11 cellular contexts compared by ENCODE assay signal in the genomic region with DNA sequence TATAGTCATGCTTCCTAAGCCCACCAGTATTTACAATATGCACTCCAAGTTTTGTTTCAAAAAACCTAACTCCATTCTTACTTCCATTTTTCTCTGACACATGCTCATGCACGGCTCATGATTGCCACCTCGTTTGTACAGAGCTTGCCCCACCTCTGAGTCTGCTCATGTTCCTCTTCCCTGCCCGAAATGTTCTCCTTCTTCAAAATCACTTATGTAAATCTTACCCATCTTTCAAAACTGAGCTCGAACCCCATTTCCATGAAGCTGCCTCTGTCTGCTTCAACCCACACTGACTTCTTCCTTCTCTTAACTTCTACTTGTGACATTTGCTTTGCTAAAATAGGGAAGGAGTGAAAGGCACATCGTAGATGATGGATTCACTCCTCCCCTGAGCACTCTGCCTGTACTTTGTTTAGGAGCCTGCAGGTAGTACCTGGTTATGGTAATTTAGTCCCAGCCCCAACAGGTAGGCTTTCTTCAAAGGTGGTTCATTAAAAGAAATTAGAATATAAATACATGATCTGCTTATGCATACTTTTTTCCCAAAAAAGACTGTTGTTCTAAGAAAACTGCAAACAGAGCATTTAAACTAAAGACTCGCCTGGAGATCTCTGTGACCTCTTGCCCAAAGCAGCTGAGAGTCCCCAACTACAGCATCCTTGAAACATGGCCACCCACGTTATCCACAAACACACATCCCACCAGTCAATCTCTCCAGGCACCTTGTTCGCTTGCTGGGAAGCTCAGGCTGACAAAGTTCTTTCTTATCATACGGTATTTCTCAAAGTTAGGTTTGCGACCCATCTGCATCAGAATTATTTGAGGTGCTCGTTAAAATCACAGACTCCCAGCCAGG.
DNase-seq lines count a peak whose midpoint lies in the region; ATAC-seq and TF ChIP-seq lines count a peak whose summit lies in the region.
"Had no signal": no experiment of that assay in that cellular context is flagged by ENCODE, and none has a peak within 500 bp of the region (broad histone marks: within the 10 kb centered on the region; RNA-seq: fewer than 3 reads in every experiment).

No MANE protein-coding gene starts in this region.

- H3K4me2 ChIP-seq in OCI-LY3 (ENCODE audit: low read length), result peak overlapping the region; percentile 38

- H3K27me3 Mint-ChIP-seq in stimulated activated naive CD8-positive, alpha-beta T cell treated with anti-CD3 and anti-CD28 coated beads, Interleukin-15, amount 100 ng/mL, for 72 hours, result peaks cover 23% of the 10 kb centered on the region

- H3K27me3 ChIP-seq in HUES48 (ENCODE audit: control insufficient read depth, insufficient read depth, low read length) (no peaks in the 10 kb centered on the region), OCI-LY3 (ENCODE audit: low read depth, low read length) (peaks cover 2% of the 10 kb centered on the region; the same call in 1 of the 2 replicates), lower lobe of right lung (ENCODE audit: low read depth) (no peaks in the 10 kb centered on the region)

- H3K4me1 ChIP-seq in HUES48 (ENCODE audit: control insufficient read depth, insufficient read depth, low read length) (peaks cover 28% of the 10 kb centered on the region), OCI-LY3 (ENCODE audit: low read length) (peaks cover 4% of the 10 kb centered on the region; the same call in 1 of the 2 replicates), lower lobe of right lung (no peaks in the 10 kb centered on the region)

- no peak overlapping the region for H3K4me3 Mint-ChIP-seq in stimulated activated naive CD8-positive, alpha-beta T cell treated with anti-CD3 and anti-CD28 coated beads, Interleukin-15, amount 100 ng/mL, for 72 hours
- H3K4me3 Mint-ChIP-seq: CD4-positive, CD25-positive, alpha-beta regulatory T cell had no signal

- H3K9ac ChIP-seq in HUES48 (ENCODE audit: low read depth, low read length) (no peak overlapping the region), OCI-LY3 (ENCODE audit: low read length) (no peak overlapping the region)
- H3K9ac ChIP-seq: GM23248 had no signal

- no peaks in the 10 kb centered on the region for H3K79me2 ChIP-seq in OCI-LY3 (ENCODE audit: low read length)

- no peaks in the 10 kb centered on the region for H3K9me3 Mint-ChIP-seq in stimulated activated naive CD8-positive, alpha-beta T cell treated with anti-CD3 and anti-CD28 coated beads, Interleukin-15, amount 100 ng/mL, for 72 hours
- H3K9me3 Mint-ChIP-seq: H9 had no signal

- TF ChIP-seq CTCF in OCI-LY3 (IDR thresholded peaks at IDR 0.05; ENCODE audit: low read depth, low read length) (no peak), lower lobe of right lung (IDR thresholded peaks at IDR 0.05) (no peak)

- H3K36me3 ChIP-seq in HUES48 (ENCODE audit: control insufficient read depth, insufficient read depth, low read length), result no peaks in the 10 kb centered on the region
- no peaks in the 10 kb centered on the region for H3K36me3 ChIP-seq in OCI-LY3 (replicated peaks; ENCODE audit: low read depth, low read length)
- H3K36me3 ChIP-seq in lower lobe of right lung, result no peaks in the 10 kb centered on the region

- H3K27ac ChIP-seq in HUES48 (ENCODE audit: low read depth, low read length) (peak overlapping the region; percentile 13), OCI-LY3 (ENCODE audit: low read length) (no peak overlapping the region), caudate nucleus (ENCODE audit: low read depth, low read length) (peak overlapping the region; percentile 16), lower lobe of right lung (no peak overlapping the region)
- H3K27ac ChIP-seq: GM23248 had no signal

- intact Hi-C loops in lower lobe of right lung (cut with DNase I), result no loop called here

- H3K9me3 ChIP-seq in HUES48 (ENCODE audit: control insufficient read depth, insufficient read depth, low read length) (no peaks in the 10 kb centered on the region), OCI-LY3 (ENCODE audit: insufficient read depth, low read length) (no peaks in the 10 kb centered on the region), lower lobe of right lung (no peaks in the 10 kb centered on the region)

- H4K20me1 ChIP-seq in OCI-LY3 (ENCODE audit: insufficient read depth, low read length), result no peaks in the 10 kb centered on the region

- ATAC-seq in stimulated activated naive CD8-positive, alpha-beta T cell treated with anti-CD3 and anti-CD28 coated beads, Interleukin-15, amount 100 ng/mL, for 72 hours, result no peak
- no peak for ATAC-seq in GM18520 (IDR thresholded peaks at IDR 0.05; ENCODE audit: unreplicated experiment)
- no peak for ATAC-seq in lower lobe of right lung

- peak in 34 of 61 donors; percentile 3 to 89 (median 21) for DNase-seq in caudate nucleus (lab: John Stamatoyannopoulos, UW)
- DNase-seq in stimulated activated naive CD8-positive, alpha-beta T cell treated with anti-CD3 and anti-CD28 coated beads, Interleukin-15, amount 100 ng/mL, for 72 hours, result no peak
- no peak for DNase-seq in activated CD4-positive, alpha-beta T cell treated with anti-CD3 and anti-CD28 coated beads, Interleukin-2, amount 50 U/mL, for 48 hours
- no peak for DNase-seq in lower lobe of right lung
- DNase-seq: CD4-positive, CD25-positive, alpha-beta regulatory T cell; DMS53; GM23248; H9 had no signal

- H3K27ac Mint-ChIP-seq in stimulated activated naive CD8-positive, alpha-beta T cell treated with anti-CD3 and anti-CD28 coated beads, Interleukin-15, amount 100 ng/mL, for 72 hours, result peak overlapping the region; percentile 23 to 79
- H3K27ac Mint-ChIP-seq: CD4-positive, CD25-positive, alpha-beta regulatory T cell had no signal

- H3K4me3 ChIP-seq in HUES48 (ENCODE audit: low read depth, low read length), result no peak overlapping the region
- H3K4me3 ChIP-seq in OCI-LY3 (ENCODE audit: low read length), result no peak overlapping the region
- no peak overlapping the region for H3K4me3 ChIP-seq in lower lobe of right lung
- H3K4me3 ChIP-seq: GM23248 had no signal

- peak overlapping the region; percentile 1; the same call in 1 of the 2 replicates for H2AFZ ChIP-seq in OCI-LY3 (ENCODE audit: low read depth, low read length)
- H2AFZ ChIP-seq: GM23248 had no signal

- no peaks in the 10 kb centered on the region for H3K4me1 Mint-ChIP-seq in stimulated activated naive CD8-positive, alpha-beta T cell treated with anti-CD3 and anti-CD28 coated beads, Interleukin-15, amount 100 ng/mL, for 72 hours
- H3K4me1 Mint-ChIP-seq: CD4-positive, CD25-positive, alpha-beta regulatory T cell had no signal

Comparison
In these comparisons a context has a peak if more than half of its experiments do, and no peak if none do; other contexts are left out.
1. H3K27ac ChIP-seq: peak in HUES48 (single experiment) and caudate nucleus (single experiment); none in OCI-LY3 (single experiment) and lower lobe of right lung (single experiment).
2. DNase-seq: peak in caudate nucleus (34 of 61); none in stimulated activated naive CD8-positive, alpha-beta T cell treated with anti-CD3 and anti-CD28 coated beads, Interleukin-15, amount 100 ng/mL, for 72 hours (0 of 2), activated CD4-positive, alpha-beta T cell treated with anti-CD3 and anti-CD28 coated beads, Interleukin-2, amount 50 U/mL, for 48 hours (0 of 2) and lower lobe of right lung (single experiment).